9 cellular contexts compared by ENCODE assay signal in genomic region chr16:6335072-6335471, GRCh38.
A peak's percentile ranks its signal among the peaks of the same experiment; 100 is the strongest.
DNase-seq lines count a peak whose midpoint lies in the region; ATAC-seq and TF ChIP-seq lines count a peak whose summit lies in the region.
"Had no signal": no experiment of that assay in that cellular context is flagged by ENCODE, and none has a peak within 500 bp of the region (broad histone marks: within the 10 kb centered on the region; RNA-seq: fewer than 3 reads in every experiment).

No MANE protein-coding gene starts in this region.

- no peaks in the 10 kb centered on the region for H3K4me1 Mint-ChIP-seq in activated CD4-positive, alpha-beta memory T cell treated with anti-CD3 and anti-CD28 coated beads for 36 hours (ENCODE audit: low read depth)

- intact Hi-C loops in heart left ventricle (cut with DNase I) (no loop called here), left cardiac atrium (cut with DNase I) (no loop called here), transverse colon (cut with DNase I; ENCODE audit: low total_unique reads) (no loop called here)
- intact Hi-C loops in activated CD4-positive, alpha-beta memory T cell treated with anti-CD3 and anti-CD28 coated beads for 36 hours (cut with micrococcal nuclease): no loop called here

- H3K36me3 ChIP-seq in heart left ventricle: no peaks in the 10 kb centered on the region
- no peaks in the 10 kb centered on the region for H3K36me3 ChIP-seq in OCI-LY1 (ENCODE audit: insufficient read depth, low read length)
- no peaks in the 10 kb centered on the region for H3K36me3 ChIP-seq in transverse colon

- CTCF ChIA-PET in activated CD4-positive, alpha-beta memory T cell treated with anti-CD3 and anti-CD28 coated beads for 36 hours (lab: Charles Lee): no interaction called here

- no peak for TF ChIP-seq POLR2A in heart left ventricle (IDR thresholded peaks at IDR 0.05)
- no peak for TF ChIP-seq POLR2A in erythroblast (IDR thresholded peaks at IDR 0.05; ENCODE audit: low read length)
- no peak for TF ChIP-seq POLR2A in transverse colon (IDR thresholded peaks at IDR 0.05)

- no peak overlapping the region for H3K9ac ChIP-seq in OCI-LY1 (ENCODE audit: low read length)

- no peaks in the 10 kb centered on the region for H4K20me1 ChIP-seq in OCI-LY1 (ENCODE audit: insufficient read depth, low read length)

- H3K27ac ChIP-seq in heart left ventricle (no peak overlapping the region), OCI-LY1 (ENCODE audit: low read depth, low read length, poor library complexity, severe bottlenecking) (no peak overlapping the region), transverse colon (no peak overlapping the region)

- in situ Hi-C loops in transverse colon (cut with MboI; ENCODE audit: low pct_ligation_motif_present in 1 of 4, low pct_unique_long_range_greater_than_20kb in 1 of 4, low sequenced_read_pairs in 3 of 4): no loop called here

- no peaks in the 10 kb centered on the region for H3K27me3 Mint-ChIP-seq in activated CD4-positive, alpha-beta memory T cell treated with anti-CD3 and anti-CD28 coated beads for 36 hours

- H3K4me1 ChIP-seq in heart left ventricle: no peaks in the 10 kb centered on the region
- H3K4me1 ChIP-seq in OCI-LY1 (ENCODE audit: insufficient read depth, low read length, severe bottlenecking): no peaks in the 10 kb centered on the region
- H3K4me1 ChIP-seq in transverse colon: no peaks in the 10 kb centered on the region

- no peaks in the 10 kb centered on the region for H3K9me2 ChIP-seq in OCI-LY1 (ENCODE audit: low read depth, low read length)

- peak in 7 of 12 donors; percentile 18 to 50 (median 27) for TF ChIP-seq CTCF in heart left ventricle (IDR thresholded peaks at IDR 0.05)
- peak; percentile 56 for TF ChIP-seq CTCF in OCI-LY1 (IDR thresholded peaks at IDR 0.05; ENCODE audit: low read length)
- peak in 3 of 5 experiments; percentile 26 to 41 (median 28) for TF ChIP-seq CTCF in transverse colon (IDR thresholded peaks at IDR 0.05)

- no peak for TF ChIP-seq EP300 in transverse colon (IDR thresholded peaks at IDR 0.05; ENCODE audit: low read depth)

- no peak overlapping the region for H3K4me3 ChIP-seq in heart left ventricle
- H3K4me3 ChIP-seq in OCI-LY1 (ENCODE audit: low read depth, low read length, poor library complexity, severe bottlenecking): no peak overlapping the region
- no peak overlapping the region for H3K4me3 ChIP-seq in transverse colon

- H3F3A ChIP-seq in OCI-LY1 (ENCODE audit: insufficient read depth, low read length): no peaks in the 10 kb centered on the region

- H3K79me2 ChIP-seq in OCI-LY1 (ENCODE audit: insufficient read depth, low read length): no peaks in the 10 kb centered on the region

- POLR2A ChIA-PET in activated CD4-positive, alpha-beta memory T cell treated with anti-CD3 and anti-CD28 coated beads for 36 hours (lab: Charles Lee): no interaction called here

- no peak overlapping the region for H3K4me3 Mint-ChIP-seq in activated CD4-positive, alpha-beta memory T cell treated with anti-CD3 and anti-CD28 coated beads for 36 hours

- H3K9me3 Mint-ChIP-seq in activated CD4-positive, alpha-beta memory T cell treated with anti-CD3 and anti-CD28 coated beads for 36 hours: peaks cover 25% of the 10 kb centered on the region

- H3K27me3 ChIP-seq in heart left ventricle (no peaks in the 10 kb centered on the region), OCI-LY1 (ENCODE audit: insufficient read depth, low read length) (no peaks in the 10 kb centered on the region), transverse colon (no peaks in the 10 kb centered on the region)

- H3K27ac Mint-ChIP-seq in activated CD4-positive, alpha-beta memory T cell treated with anti-CD3 and anti-CD28 coated beads for 36 hours: no peak overlapping the region

- ATAC-seq in heart left ventricle (no peak), left cardiac atrium (no peak), esophagus mucosa (no peak)

- WGBS in heart left ventricle, 4 donors: 60 to 72% (median 65%) methylated on average over 6 of the region's 6 CpGs
- WGBS in transverse colon (ENCODE audit: low coverage in 1 of 2), 2 donors: 74 to 87% methylated on average over 3 to 6 of the region's 6 CpGs

- H2AFZ ChIP-seq in OCI-LY1 (ENCODE audit: low read length): no peak overlapping the region

- H3K9me3 ChIP-seq in heart left ventricle (no peaks in the 10 kb centered on the region), OCI-LY1 (ENCODE audit: low read length) (no peaks in the 10 kb centered on the region), transverse colon (no peaks in the 10 kb centered on the region)

- H3K4me2 ChIP-seq in OCI-LY1 (ENCODE audit: low read length): no peak overlapping the region

- DNase-seq in heart left ventricle (no peak), left cardiac atrium (no peak), erythroblast (lab: John Stamatoyannopoulos, UW) (peak; percentile 11 to 27), transverse colon (no peak), NCI-H510A treated with DMSO at 0.1 percent for 48 hours (lab: John Stamatoyannopoulos, UW) (no peak)
- no peak for DNase-seq in activated CD4-positive, alpha-beta memory T cell treated with anti-CD3 and anti-CD28 coated beads for 36 hours
- DNase-seq: stimulated activated CD4-positive, alpha-beta T cell treated with anti-CD3 and anti-CD28 coated beads, Interleukin-12 subunit alpha, Interleukin-12 subunit beta, amount 100 ng/mL, for 4 hours had no signal

- H3K36me3 Mint-ChIP-seq in activated CD4-positive, alpha-beta memory T cell treated with anti-CD3 and anti-CD28 coated beads for 36 hours: no peaks in the 10 kb centered on the region

Comparison
In these comparisons a context has a peak if more than half of its experiments do, and no peak if none do; other contexts are left out.
1. DNase-seq: peak in erythroblast (2 of 2); none in heart left ventricle (0 of 5), left cardiac atrium (single experiment), transverse colon (single experiment), activated CD4-positive, alpha-beta memory T cell treated with anti-CD3 and anti-CD28 coated beads for 36 hours (single experiment) and NCI-H510A treated with DMSO at 0.1 percent for 48 hours (single experiment).
2. Peak in every context shown above with its lines, with median percentiles within 50 percentile points of each other: CTCF ChIP-seq.